Comparison of ENCODE assay signal across 11 cellular contexts in the genomic region with DNA sequence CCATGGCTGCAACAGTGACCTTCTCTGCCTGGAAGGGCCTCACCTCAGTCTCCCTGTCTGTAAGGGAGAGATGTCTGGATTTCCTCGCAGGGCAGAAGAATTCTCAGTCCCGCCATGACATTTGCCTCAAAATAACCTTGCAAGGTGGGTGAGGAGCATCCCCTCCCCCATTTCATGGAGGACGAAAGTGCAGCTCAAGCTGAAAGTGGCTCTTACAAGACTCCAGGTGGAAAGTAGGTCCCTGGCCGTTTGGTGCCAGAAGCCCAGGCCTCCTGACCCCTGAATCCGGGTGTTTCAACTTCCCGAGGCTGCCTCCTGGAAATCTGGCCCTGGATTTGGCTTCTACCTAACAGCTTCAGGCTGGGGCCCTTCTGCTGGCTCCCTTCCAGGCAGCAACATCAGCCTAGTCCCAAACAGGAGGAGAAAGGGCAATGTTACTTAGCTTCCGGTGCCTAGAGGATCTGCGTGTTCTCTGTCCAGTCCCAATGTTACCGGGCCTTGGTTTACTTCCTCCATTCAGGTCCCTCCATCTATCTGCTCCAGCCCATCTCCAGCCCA. TPM values are rescaled to one million over a fixed set of nuclear protein-coding genes. Genes with fewer than 3 reads are reported as not detected.
DNase-seq lines count a peak whose midpoint lies in the region; TF ChIP-seq lines count a peak whose summit lies in the region.
"Had no signal": no experiment of that assay in that cellular context is flagged by ENCODE, and none has a peak within 500 bp of the region (broad histone marks: within the 10 kb centered on the region; RNA-seq: fewer than 3 reads in every experiment).

No MANE protein-coding gene starts in this region.

- no peak for TF ChIP-seq CTCF in cardiac muscle cell (IDR thresholded peaks at IDR 0.05; ENCODE audit: low read depth, low read length)
- no peak for TF ChIP-seq CTCF in OCI-LY7 (conservative IDR thresholded peaks at IDR 0.05; ENCODE audit: low read length)

- no peaks in the 10 kb centered on the region for H3K9me3 ChIP-seq in cardiac muscle cell (ENCODE audit: low read depth)
- H3K9me3 ChIP-seq in muscle layer of colon (ENCODE audit: low read length) = no peaks in the 10 kb centered on the region
- no peaks in the 10 kb centered on the region for H3K9me3 ChIP-seq in OCI-LY7 (ENCODE audit: low read length)
- H3K9me3 ChIP-seq: BLaER1 had no signal

- no peaks in the 10 kb centered on the region for H3K79me2 ChIP-seq in OCI-LY7 (ENCODE audit: insufficient read depth, low read depth, low read length)

- POLR2A ChIA-PET in OCI-LY7 (lab: Charles Lee) = no interaction called here

- intact Hi-C loops in cardiac septum (cut with DNase I) (no loop called here), OCI-LY7 (cut with micrococcal nuclease; ENCODE audit: unreplicated experiment) (no loop called here)

- H3K9me2 ChIP-seq in OCI-LY7 (ENCODE audit: insufficient read depth, low read length) = no peaks in the 10 kb centered on the region

- peaks cover 16% of the 10 kb centered on the region for H3K4me1 ChIP-seq in cardiac muscle cell (ENCODE audit: low read depth)
- peaks cover 35% of the 10 kb centered on the region for H3K4me1 ChIP-seq in muscle layer of colon (ENCODE audit: insufficient read depth, low read length)
- H3K4me1 ChIP-seq in OCI-LY7 (ENCODE audit: insufficient read depth, low read length, poor library complexity, severe bottlenecking) = no peaks in the 10 kb centered on the region

- CTCF ChIA-PET in OCI-LY7 (lab: Charles Lee; ENCODE audit: unreplicated experiment) = no interaction called here

- DNase-seq in cardiac muscle cell (ENCODE audit: low read depth in 1 of 2, low spot score in 1 of 2) (peak; percentile 65 to 72), cardiac septum (ENCODE audit: low spot score) (no peak), AML-193 (lab: John Stamatoyannopoulos, UW) (no peak), NCI-H345 (lab: John Stamatoyannopoulos, UW) (no peak), SIG-M5 treated with dmso at 0.1 percent for 504 hours (lab: John Stamatoyannopoulos, UW; ENCODE audit: unreplicated experiment) (no peak), OCI-LY7 (ENCODE audit: low spot score) (no peak)
- DNase-seq: activated naive CD8-positive, alpha-beta T cell treated with anti-CD3 and anti-CD28 coated beads, Interleukin-2, amount 10 ng/mL, durations not matched to agents 7 days and 5 days; NCI-H2081 had no signal

- H4K20me1 ChIP-seq in OCI-LY7 (ENCODE audit: insufficient read depth, low read length) = no peaks in the 10 kb centered on the region
- H4K20me1 ChIP-seq: BLaER1 had no signal

- H3K27me3 ChIP-seq in cardiac muscle cell (no peaks in the 10 kb centered on the region), muscle layer of colon (ENCODE audit: control insufficient read depth in 1 of 2, insufficient read depth in 2 of 2, low read length in 2 of 2) (no peaks in the 10 kb centered on the region)

- H3K9ac ChIP-seq in muscle layer of colon (ENCODE audit: low read length) = peak overlapping the region; percentile 76
- H3K9ac ChIP-seq: BLaER1 had no signal

- H3K4me3 ChIP-seq in cardiac muscle cell = no peak overlapping the region
- H3K4me3 ChIP-seq in muscle layer of colon (ENCODE audit: low read depth in 1 of 2, low read length in 2 of 2) = peak overlapping the region; percentile 18 to 78
- no peak overlapping the region for H3K4me3 ChIP-seq in OCI-LY7 (ENCODE audit: low read depth, low read length, poor library complexity, severe bottlenecking)
- H3K4me3 ChIP-seq: BLaER1 had no signal

- no peak overlapping the region for H2AFZ ChIP-seq in OCI-LY7 (ENCODE audit: low read length)

- H3K36me3 ChIP-seq in cardiac muscle cell (no peaks in the 10 kb centered on the region), muscle layer of colon (ENCODE audit: insufficient read depth, low read length) (no peaks in the 10 kb centered on the region), OCI-LY7 (ENCODE audit: insufficient read depth, low read length) (no peaks in the 10 kb centered on the region)
- H3K36me3 ChIP-seq: BLaER1 had no signal

- BruUV-seq in OCI-LY7 (replicated peaks; lab: Mats Ljungman, UMichigan) = no TSS peak

- H3K4me2 ChIP-seq in OCI-LY7 (ENCODE audit: low read length) = no peak overlapping the region

- H3K27ac ChIP-seq in cardiac muscle cell (peak overlapping the region; percentile 73), cingulate gyrus (ENCODE audit: low read depth, low read length) (peak overlapping the region; percentile 39), muscle layer of colon (ENCODE audit: low read depth, low read length) (peak overlapping the region; percentile 98), OCI-LY7 (ENCODE audit: low read depth, low read length, poor library complexity, severe bottlenecking) (no peak overlapping the region)
- H3K27ac ChIP-seq: BLaER1 had no signal

RNA-seq across cellular contexts. Expression of a gene that starts 0.8 kb away (rescaled TPM):
- total RNA-seq in cardiac muscle cell = 17.2 and 30.6 TPM in 2 replicates
- polyA plus RNA-seq in cardiac muscle cell = 7.1 and 12.1 TPM in 2 replicates
- 21.3 TPM for total RNA-seq in cardiac septum
- total RNA-seq in OCI-LY7 (2014; rRNA removed; shearing (Covaris generic)) = not detected in 2 replicates
- not detected in 2 replicates for total RNA-seq in OCI-LY7 (2022)
- total RNA-seq: activated naive CD8-positive, alpha-beta T cell treated with anti-CD3 and anti-CD28 coated beads, Interleukin-2, amount 10 ng/mL, durations not matched to agents 7 days and 5 days had no signal

Comparison
In these comparisons a context has a peak if more than half of its experiments do, and no peak if none do; other contexts are left out.
1. DNase-seq: peak in cardiac muscle cell (2 of 2); none in cardiac septum (single experiment), AML-193 (0 of 2), NCI-H345 (single experiment), SIG-M5 treated with dmso at 0.1 percent for 504 hours (single experiment) and OCI-LY7 (single experiment).
2. H3K4me3 ChIP-seq: peak in muscle layer of colon (2 of 2); none in cardiac muscle cell (single experiment) and OCI-LY7 (single experiment).
3. RNA of a gene that starts 0.8 kb away (total RNA-seq): 17.2 to 30.6 TPM in cardiac muscle cell and 21.3 TPM in cardiac septum (single experiment); not detected in OCI-LY7; every median in the first group is over 10 times any median in the second.